Comparison of ENCODE assay signal across 18 cellular contexts in the genomic region with DNA sequence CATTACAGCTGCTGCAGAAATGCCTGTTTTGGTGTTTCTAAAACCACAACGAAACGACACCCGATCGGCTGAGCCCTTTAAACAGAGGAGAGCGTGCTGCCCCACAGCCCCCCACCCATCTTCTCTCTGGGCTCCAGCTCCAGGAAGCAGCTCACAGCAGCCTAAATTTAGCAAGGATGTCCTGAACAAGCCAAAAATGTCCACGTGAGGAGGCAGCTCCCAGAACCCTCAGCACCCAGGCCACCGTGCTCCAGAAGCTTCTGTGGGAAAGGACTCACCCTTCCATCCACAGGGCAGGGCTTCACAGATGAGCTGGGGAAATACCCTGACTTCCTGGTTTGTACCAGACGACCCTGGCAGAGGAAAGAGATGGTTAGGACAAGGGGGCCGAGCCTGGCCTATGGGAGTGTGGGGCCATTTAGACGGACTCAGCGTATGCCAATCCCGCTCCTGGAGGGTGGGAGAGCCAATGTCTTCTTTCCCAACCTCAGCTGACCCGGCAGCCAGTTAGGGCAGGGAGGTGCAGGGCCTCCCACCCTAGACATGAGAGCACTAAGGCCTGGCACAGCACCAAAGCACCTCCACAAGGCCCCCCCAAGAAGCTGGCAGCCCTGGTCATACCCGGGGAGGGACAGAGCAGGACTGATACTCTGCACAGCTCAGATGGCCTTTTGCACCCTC. TPM values are rescaled to one million over a fixed set of nuclear protein-coding genes. Genes with fewer than 3 reads are reported as not detected.
DNase-seq lines count a peak whose midpoint lies in the region; ATAC-seq and TF ChIP-seq lines count a peak whose summit lies in the region.
"Had no signal": no experiment of that assay in that cellular context is flagged by ENCODE, and none has a peak within 500 bp of the region (broad histone marks: within the 10 kb centered on the region; RNA-seq: fewer than 3 reads in every experiment).

No MANE protein-coding gene starts in this region.

- ATAC-seq in heart left ventricle: peak in 3 of 4 donors; percentile 44 to 60 (median 48)
- ATAC-seq in left ventricle myocardium superior: peak; percentile 60
- ATAC-seq in mucosa of descending colon: no peak
- no peak for ATAC-seq in HG02852 (IDR thresholded peaks at IDR 0.05; ENCODE audit: unreplicated experiment)
- ATAC-seq in HG02678 (IDR thresholded peaks at IDR 0.05; ENCODE audit: unreplicated experiment): no peak
- ATAC-seq in left lobe of liver: no peak

- H3K4me3 ChIP-seq in heart left ventricle: no peak overlapping the region
- H3K4me3 ChIP-seq in mucosa of descending colon: no peak overlapping the region

- DNase-seq in heart left ventricle (peak in 4 of 5 donors; percentile 29 to 40 (median 35)), cardiac septum (ENCODE audit: low spot score) (no peak), left ventricle myocardium superior (peak; percentile 27), mucosa of descending colon (peak in 2 of 3 donors; percentile 5 to 19), left lobe of liver (ENCODE audit: low spot score) (no peak), DMS153 (lab: John Stamatoyannopoulos, UW) (no peak)
- DNase-seq: AML-193, DMS79, KG1, NCI-H1105, NCI-H2029 treated with DMSO at 0.1 percent for 48 hours, NCI-H226, NCI-H510A treated with DMSO at 0.1 percent for 48 hours, NCI-H748 treated with DMSO at 0.1 percent for 48 hours had no signal

- WGBS in heart left ventricle, 4 donors: 67 to 75% (median 70%) methylated on average over 14 of the region's 14 CpGs

- H3K27me3 ChIP-seq in heart left ventricle: no peaks in the 10 kb centered on the region

- TF ChIP-seq POLR2A in heart left ventricle (IDR thresholded peaks at IDR 0.05): no peak

- TF ChIP-seq CTCF in heart left ventricle (IDR thresholded peaks at IDR 0.05) (no peak), mucosa of descending colon (IDR thresholded peaks at IDR 0.05) (no peak)

- peaks cover 0 to 54% (median 11%) of the 10 kb centered on the region in 9 donors for H3K36me3 ChIP-seq in heart left ventricle
- H3K36me3 ChIP-seq in mucosa of descending colon (ENCODE audit: low read depth): peaks cover 3% of the 10 kb centered on the region

- H3K4me1 ChIP-seq in heart left ventricle (peaks cover 0 to 19% (median 4%) of the 10 kb centered on the region in 12 donors), mucosa of descending colon (ENCODE audit: low read depth) (no peaks in the 10 kb centered on the region)

- H3K9me3 ChIP-seq in heart left ventricle (peaks cover 0 to 12% (median 0%) of the 10 kb centered on the region in 12 donors), mucosa of descending colon (peaks cover 13% of the 10 kb centered on the region)

- H3K27ac ChIP-seq in heart left ventricle: peak overlapping the region in 1 of 12 donors; percentile 38
- H3K27ac ChIP-seq: HL-60, RWPE1 had no signal

- intact Hi-C loops in heart left ventricle (cut with DNase I): no loop called here
- intact Hi-C loops in cardiac septum (cut with DNase I): no loop called here
- intact Hi-C loops in left ventricle myocardium superior (cut with micrococcal nuclease): no loop called here
- intact Hi-C loops in mucosa of descending colon (cut with DNase I, micrococcal nuclease): no loop called here

RNA-seq across cellular contexts. Expression of gene SARDH, which starts 39.1 kb away (rescaled TPM):
- total RNA-seq in heart left ventricle: 1 to 10 TPM in 2 of 9 donors, under 1 TPM in 7; 0.23 to 1.7 (median 0.70) TPM
- polyA plus RNA-seq in heart left ventricle: under 1 TPM; 0.19 to 0.29 TPM
- 1.3 TPM for total RNA-seq in cardiac septum
- total RNA-seq in left ventricle myocardium superior: 0.64 TPM
- 1 to 10 TPM in 1 of 3 donors, under 1 TPM in 2; 0.23 to 2.1 (median 0.46) TPM for total RNA-seq in mucosa of descending colon
- 208 TPM for total RNA-seq in left lobe of liver

Comparison
In these comparisons a context has a peak if more than half of its experiments do, and no peak if none do; other contexts are left out.
1. DNase-seq: peak in heart left ventricle (4 of 5), left ventricle myocardium superior (single experiment) and mucosa of descending colon (2 of 3); none in cardiac septum (single experiment), left lobe of liver (single experiment) and DMS153 (single experiment).
2. ATAC-seq: peak in heart left ventricle (3 of 4) and left ventricle myocardium superior (single experiment); none in mucosa of descending colon (single experiment), HG02852 (single experiment), HG02678 (single experiment) and left lobe of liver (single experiment).
3. RNA of gene SARDH, which starts 39.1 kb away (total RNA-seq): 208 TPM in left lobe of liver (single experiment); 1.3 TPM in cardiac septum (single experiment), 0.23 to 1.7 TPM in heart left ventricle, 0.64 TPM in left ventricle myocardium superior (single experiment) and 0.23 to 2.1 TPM in mucosa of descending colon; every median in the first group is over 10 times any median in the second.